Comparison of ENCODE assay signal across 1 cellular context in the genomic region with DNA sequence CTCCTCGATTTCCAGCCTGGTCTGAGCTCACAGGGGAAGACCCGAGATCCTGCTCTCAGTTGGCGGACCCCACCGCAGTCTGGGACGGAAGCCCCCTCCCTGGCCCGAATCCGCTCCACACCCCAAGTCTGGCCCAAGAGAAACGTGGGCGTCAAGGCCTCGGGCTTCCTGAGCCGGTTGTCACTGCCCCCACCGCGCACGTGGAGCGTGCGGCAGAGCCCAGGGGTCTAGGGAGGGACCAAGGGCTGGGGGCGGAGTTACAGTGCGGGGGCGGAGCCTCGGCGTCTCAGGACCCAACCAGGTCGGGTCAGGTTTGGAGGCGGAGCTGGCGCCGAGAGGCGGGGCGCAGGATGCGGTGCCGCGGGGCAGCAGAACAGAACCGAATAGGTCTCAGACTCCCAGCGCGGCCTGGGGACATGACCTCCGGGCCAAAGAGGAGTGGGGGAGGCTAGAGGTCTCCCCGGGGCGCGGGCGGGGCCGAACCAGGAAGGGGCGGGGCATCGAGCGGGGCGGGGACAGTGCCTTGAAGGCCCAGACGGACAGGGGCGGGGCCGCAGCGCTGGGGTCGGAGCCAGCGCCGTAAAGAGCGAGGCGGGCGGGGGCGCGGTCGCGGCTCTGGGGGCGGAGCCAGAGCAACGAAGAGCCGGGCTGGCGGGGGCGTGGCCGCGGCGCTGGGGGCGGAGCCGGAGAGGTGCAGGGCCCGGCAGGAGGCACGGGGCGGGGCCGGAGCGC.
TF ChIP-seq lines count a peak whose summit lies in the region.

No MANE protein-coding gene starts in this region.

TF ChIP-seq in HepG2, 621 proteins besides CTCF, POLR2A, EP300 and RAD21 (continued from another document):
- peak; percentile 80 for TF ChIP-seq BHLHE40 (IDR thresholded peaks at IDR 0.05; ENCODE audit: low read length)
- TF ChIP-seq XRCC5 (optimal IDR thresholded peaks at IDR 0.05; ENCODE audit: low read length), result peak; percentile 20
- TF ChIP-seq SRF (IDR thresholded peaks at IDR 0.05; ENCODE audit: low read depth, low read length), result no peak
- TF ChIP-seq, protein P1, sequence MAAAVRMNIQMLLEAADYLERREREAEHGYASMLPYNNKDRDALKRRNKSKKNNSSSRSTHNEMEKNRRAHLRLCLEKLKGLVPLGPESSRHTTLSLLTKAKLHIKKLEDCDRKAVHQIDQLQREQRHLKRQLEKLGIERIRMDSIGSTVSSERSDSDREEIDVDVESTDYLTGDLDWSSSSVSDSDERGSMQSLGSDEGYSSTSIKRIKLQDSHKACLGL (CRISPR knock-in tag; IDR thresholded peaks at IDR 0.05), result peak; percentile 99
- TF ChIP-seq RXRA (CRISPR knock-in tag; IDR thresholded peaks at IDR 0.05), result peak; percentile 84
- no peak for TF ChIP-seq MAFG (CRISPR knock-in tag; IDR thresholded peaks at IDR 0.05)
- TF ChIP-seq, protein P2, sequence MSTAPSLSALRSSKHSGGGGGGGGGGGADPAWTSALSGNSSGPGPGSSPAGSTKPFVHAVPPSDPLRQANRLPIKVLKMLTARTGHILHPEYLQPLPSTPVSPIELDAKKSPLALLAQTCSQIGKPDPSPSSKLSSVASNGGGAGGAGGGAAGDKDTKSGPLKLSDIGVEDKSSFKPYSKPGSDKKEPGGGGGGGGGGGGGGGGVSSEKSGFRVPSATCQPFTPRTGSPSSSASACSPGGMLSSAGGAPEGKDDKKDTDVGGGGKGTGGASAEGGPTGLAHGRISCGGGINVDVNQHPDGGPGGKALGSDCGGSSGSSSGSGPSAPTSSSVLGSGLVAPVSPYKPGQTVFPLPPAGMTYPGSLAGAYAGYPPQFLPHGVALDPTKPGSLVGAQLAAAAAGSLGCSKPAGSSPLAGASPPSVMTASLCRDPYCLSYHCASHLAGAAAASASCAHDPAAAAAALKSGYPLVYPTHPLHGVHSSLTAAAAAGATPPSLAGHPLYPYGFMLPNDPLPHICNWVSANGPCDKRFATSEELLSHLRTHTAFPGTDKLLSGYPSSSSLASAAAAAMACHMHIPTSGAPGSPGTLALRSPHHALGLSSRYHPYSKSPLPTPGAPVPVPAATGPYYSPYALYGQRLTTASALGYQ (CRISPR knock-in tag; IDR thresholded peaks at IDR 0.05), result no peak
- peak; percentile 91; the same call in 1 of the 2 replicates for TF ChIP-seq ZNF253 (CRISPR knock-in tag; IDR thresholded peaks at IDR 0.05; ENCODE audit: borderline replicate concordance)
